ENCODE assay signal across 21 cellular contexts in genomic region chr5:60323596-60323995, GRCh38.
DNase-seq lines count a peak whose midpoint lies in the region; ATAC-seq and TF ChIP-seq lines count a peak whose summit lies in the region.
"Had no signal": no experiment of that assay in that cellular context is flagged by ENCODE, and none has a peak within 500 bp of the region (broad histone marks: within the 10 kb centered on the region; RNA-seq: fewer than 3 reads in every experiment).

No MANE protein-coding gene starts in this region.

- H3K9me3 ChIP-seq in ascending aorta (peaks cover 0 to 8% of the 10 kb centered on the region in 2 donors), iPS DF 6.9 (ENCODE audit: control insufficient read depth, insufficient read depth, low read length) (no peaks in the 10 kb centered on the region), neuronal stem cell (replicated peaks in 1 of 2; ENCODE audit: control insufficient read depth in 2 of 2, insufficient read depth in 1 of 2, low read depth in 1 of 2, low read length in 2 of 2) (peaks cover 0 to 2% of the 10 kb centered on the region in 2 donors), gastroesophageal sphincter (peaks cover 0 to 5% (median 0%) of the 10 kb centered on the region in 3 donors)
- H3K9me3 ChIP-seq: HAP-1 had no signal

- H3K4ac ChIP-seq in neuronal stem cell (ENCODE audit: low read length): no peak overlapping the region

- no peak overlapping the region for H2BK12ac ChIP-seq in neuronal stem cell (ENCODE audit: low read length)

- DNase-seq in GM23338 (ENCODE audit: low spot score): peak; percentile 57
- no peak for DNase-seq in ascending aorta (ENCODE audit: low spot score in 2 of 2)
- DNase-seq in iPS DF 6.9 (ENCODE audit: low read depth, low spot score): peak; percentile 2
- peak; percentile 36 for DNase-seq in neuronal stem cell (ENCODE audit: low spot score)
- DNase-seq in DMS153 treated with DMSO at 0.1 percent for 48 hours (lab: John Stamatoyannopoulos, UW; ENCODE audit: unreplicated experiment): no peak
- DNase-seq in globus pallidus (ENCODE audit: low spot score): no peak
- DNase-seq: DMS79, MM.1S, NCI-H1048, NCI-H1417 treated with DMSO at 0.1 percent for 48 hours, NCI-H187, NCI-H526 treated with DMSO at 0.1 percent for 48 hours, PC-3, Right ventricle myocardium superior had no signal

- intact Hi-C loops in ascending aorta (cut with DNase I): no loop called here

- no peak overlapping the region for H3K27ac Mint-ChIP-seq in GM23338

- no peaks in the 10 kb centered on the region for H3K4me1 ChIP-seq in GM23338 (ENCODE audit: insufficient read depth)
- peaks cover 2 to 3% of the 10 kb centered on the region in 2 donors for H3K4me1 ChIP-seq in ascending aorta
- H3K4me1 ChIP-seq in iPS DF 6.9 (ENCODE audit: control insufficient read depth, insufficient read depth, low read length): no peaks in the 10 kb centered on the region; the same call in 1 of the 2 replicates
- H3K4me1 ChIP-seq in neuronal stem cell (ENCODE audit: control insufficient read depth in 2 of 2, insufficient read depth in 1 of 2, low read depth in 1 of 2, low read length in 2 of 2): peaks cover 0 to 3% of the 10 kb centered on the region in 2 donors
- peaks cover 0 to 4% (median 0%) of the 10 kb centered on the region in 3 donors for H3K4me1 ChIP-seq in gastroesophageal sphincter
- H3K4me1 ChIP-seq: HAP-1 had no signal

- no peaks in the 10 kb centered on the region for H3K79me2 ChIP-seq in GM23338 (replicated peaks; ENCODE audit: insufficient read depth)

- no peak overlapping the region for H4K8ac ChIP-seq in neuronal stem cell (ENCODE audit: low read depth, low read length)

- H3K9me3 Mint-ChIP-seq in GM23338: peaks cover 45% of the 10 kb centered on the region

- H3K27me3 ChIP-seq in GM23338 (ENCODE audit: insufficient read depth) (no peaks in the 10 kb centered on the region), ascending aorta (no peaks in the 10 kb centered on the region), iPS DF 6.9 (ENCODE audit: control insufficient read depth, insufficient read depth, low read length) (no peaks in the 10 kb centered on the region), neuronal stem cell (ENCODE audit: control insufficient read depth in 3 of 3, insufficient read depth in 3 of 3, low read depth in 1 of 3, low read length in 3 of 3) (no peaks in the 10 kb centered on the region), gastroesophageal sphincter (no peaks in the 10 kb centered on the region)

- H3K18ac ChIP-seq in neuronal stem cell (ENCODE audit: low read length): no peak overlapping the region

- TF ChIP-seq POLR2A in gastroesophageal sphincter (IDR thresholded peaks at IDR 0.05): no peak

- H3K27ac ChIP-seq in GM23338 (ENCODE audit: low read depth) (no peak overlapping the region), ascending aorta (peak overlapping the region; percentile 13 to 77), iPS DF 6.9 (ENCODE audit: low read length) (no peak overlapping the region), neuronal stem cell (replicated peaks; ENCODE audit: low read length) (peak overlapping the region; percentile 26), gastroesophageal sphincter (no peak overlapping the region)
- H3K27ac ChIP-seq: C4-2B had no signal

- H3K36me3 ChIP-seq in GM23338 (ENCODE audit: insufficient read depth): 0 out of 2 replicates have a peak, but pooled peaks cover 4% of the 10 kb centered on the region
- H3K36me3 ChIP-seq in ascending aorta: no peaks in the 10 kb centered on the region
- no peaks in the 10 kb centered on the region for H3K36me3 ChIP-seq in iPS DF 6.9 (ENCODE audit: control insufficient read depth, insufficient read depth, low read length)
- no peaks in the 10 kb centered on the region for H3K36me3 ChIP-seq in neuronal stem cell (replicated peaks in 1 of 2; ENCODE audit: control insufficient read depth in 2 of 2, insufficient read depth in 2 of 2, low read length in 2 of 2)
- H3K36me3 ChIP-seq in gastroesophageal sphincter: no peaks in the 10 kb centered on the region
- H3K36me3 ChIP-seq: HAP-1 had no signal

- H4K20me1 ChIP-seq in GM23338 (replicated peaks; ENCODE audit: insufficient read depth): no peaks in the 10 kb centered on the region

- H4K91ac ChIP-seq in neuronal stem cell (ENCODE audit: low read depth, low read length, poor library complexity): no peak overlapping the region

- no peak for TF ChIP-seq EP300 in gastroesophageal sphincter (IDR thresholded peaks at IDR 0.05)

- no CpG with 5 or more reads among the region's 3 CpGs for WGBS in iPS DF 6.9 (ENCODE audit: insufficient coverage, insufficient read length)
- WGBS in neuronal stem cell (ENCODE audit: extremely low coverage in 2 of 2, insufficient read length in 2 of 2, insufficient replicate concordance in 1 of 2), 2 donors: no CpG with 5 or more reads among the region's 3 CpGs
- WGBS in gastroesophageal sphincter (ENCODE audit: low coverage in 1 of 2), 2 donors: 54% methylated on average over 3 of the region's 3 CpGs

- H3K9ac ChIP-seq in neuronal stem cell (ENCODE audit: low read depth, low read length, poor library complexity): no peak overlapping the region

- H2AFZ ChIP-seq in GM23338 (no peak overlapping the region), neuronal stem cell (ENCODE audit: low read length) (no peak overlapping the region)

- H3K9me2 ChIP-seq in GM23338 (ENCODE audit: insufficient read depth): no peaks in the 10 kb centered on the region; the same call in 1 of the 2 replicates

- no peak overlapping the region for H3K23ac ChIP-seq in neuronal stem cell (ENCODE audit: low read depth, low read length, poor library complexity)

- no peaks in the 10 kb centered on the region for H3K79me1 ChIP-seq in neuronal stem cell (ENCODE audit: low read depth, low read length)

- peaks cover 31% of the 10 kb centered on the region for H3K36me3 Mint-ChIP-seq in GM23338 (ENCODE audit: low read depth)

- no peak overlapping the region for H3K4me2 ChIP-seq in GM23338
- no peak overlapping the region for H3K4me2 ChIP-seq in neuronal stem cell (ENCODE audit: insufficient read depth, low read length, poor library complexity, severe bottlenecking)

- no peak overlapping the region for H2BK15ac ChIP-seq in neuronal stem cell (ENCODE audit: low read length)

- no peak overlapping the region for H2BK120ac ChIP-seq in neuronal stem cell (ENCODE audit: low read depth, low read length)

- H3F3A ChIP-seq in GM23338 (replicated peaks; ENCODE audit: low read depth): no peaks in the 10 kb centered on the region

- H2AK5ac ChIP-seq in neuronal stem cell (ENCODE audit: low read depth, low read length): no peak overlapping the region

- no peak overlapping the region for H3K4me3 ChIP-seq in GM23338
- H3K4me3 ChIP-seq in ascending aorta: no peak overlapping the region
- H3K4me3 ChIP-seq in iPS DF 6.9 (ENCODE audit: low read length): no peak overlapping the region
- no peak overlapping the region for H3K4me3 ChIP-seq in neuronal stem cell (ENCODE audit: low read length in 2 of 2)
- no peak overlapping the region for H3K4me3 ChIP-seq in gastroesophageal sphincter
- H3K4me3 ChIP-seq: GM12878, HAP-1, K562 had no signal

- no peak overlapping the region for H3K14ac ChIP-seq in neuronal stem cell (ENCODE audit: low read length)

- TF ChIP-seq CTCF in GM23338 (conservative IDR thresholded peaks at IDR 0.05; ENCODE audit: low read depth in 2 of 2) (no peak), ascending aorta (IDR thresholded peaks at IDR 0.05) (no peak), gastroesophageal sphincter (IDR thresholded peaks at IDR 0.05) (no peak)

- no peaks in the 10 kb centered on the region for H3K27me3 Mint-ChIP-seq in GM23338 (ENCODE audit: insufficient read depth, low read depth, poor library complexity)

- peaks cover 15% of the 10 kb centered on the region for H3K4me1 Mint-ChIP-seq in GM23338

- H2BK5ac ChIP-seq in neuronal stem cell (ENCODE audit: low read length): no peak overlapping the region

- ATAC-seq in GM23338 (peak; percentile 87), gastroesophageal sphincter (no peak), GM21360 (IDR thresholded peaks at IDR 0.05; ENCODE audit: unreplicated experiment) (no peak)
- ATAC-seq: GM12878, HepG2, K562, PC-3 had no signal

- H3K4me3 Mint-ChIP-seq in GM23338: no peak overlapping the region

TF ChIP-seq in GM23338, 12 proteins besides CTCF, POLR2A, EP300 and RAD21:
- no peak for TF ChIP-seq NANOG (IDR thresholded peaks at IDR 0.05; ENCODE audit: borderline replicate concordance)
- TF ChIP-seq ZNF331 (CRISPR knock-in tag; IDR thresholded peaks at IDR 0.05; ENCODE audit: low read depth): no peak
- no peak for TF ChIP-seq CREB1 (CRISPR knock-in tag; IDR thresholded peaks at IDR 0.05; ENCODE audit: low read depth)

Comparison
In these comparisons a context has a peak if more than half of its experiments do, and no peak if none do; other contexts are left out.
1. DNase-seq: peak in GM23338 (single experiment), iPS DF 6.9 (single experiment) and neuronal stem cell (single experiment); none in ascending aorta (0 of 2), DMS153 treated with DMSO at 0.1 percent for 48 hours (single experiment) and globus pallidus (single experiment).
2. H3K27ac ChIP-seq: peak in ascending aorta (2 of 2) and neuronal stem cell (single experiment); none in GM23338 (single experiment), iPS DF 6.9 (single experiment) and gastroesophageal sphincter (0 of 4).